ENCODE assay signal across 9 cellular contexts in genomic region chr3:90092994-90093393, GRCh38.
DNase-seq lines count a peak whose midpoint lies in the region; ATAC-seq and TF ChIP-seq lines count a peak whose summit lies in the region.
"Had no signal": no experiment of that assay in that cellular context is flagged by ENCODE, and none has a peak within 500 bp of the region (broad histone marks: within the 10 kb centered on the region; RNA-seq: fewer than 3 reads in every experiment).

No MANE protein-coding gene starts in this region.

- TF ChIP-seq CTCF in GM10266 (IDR thresholded peaks at IDR 0.05; ENCODE audit: control insufficient read depth, insufficient read depth, low read depth, missing control alignments) (peak; percentile 43), astrocyte of the cerebellum (IDR thresholded peaks at IDR 0.05; ENCODE audit: low read depth, low read length, missing control alignments) (peak; percentile 35), nephron progenitor cell (IDR thresholded peaks at IDR 0.05) (peak; percentile 50)

- peaks cover 21% of the 10 kb centered on the region for H3K4me1 Mint-ChIP-seq in nephron progenitor cell
- H3K4me1 Mint-ChIP-seq: activated naive CD8-positive, alpha-beta T cell treated with anti-CD3 and anti-CD28 coated beads, Interleukin-2, amount 10 ng/mL, durations not matched to agents 7 days and 5 days had no signal

- no peak overlapping the region for H3K27ac Mint-ChIP-seq in nephron progenitor cell
- H3K27ac Mint-ChIP-seq: activated naive CD8-positive, alpha-beta T cell treated with anti-CD3 and anti-CD28 coated beads, Interleukin-2, amount 10 ng/mL, durations not matched to agents 7 days and 5 days had no signal

- no peak overlapping the region for H3K4me3 Mint-ChIP-seq in nephron progenitor cell
- H3K4me3 Mint-ChIP-seq: activated naive CD8-positive, alpha-beta T cell treated with anti-CD3 and anti-CD28 coated beads, Interleukin-2, amount 10 ng/mL, durations not matched to agents 7 days and 5 days had no signal

- DNase-seq in GM10266 (ENCODE audit: extremely low spot score) (peak; percentile 7), LHCN-M2 (ENCODE audit: low read depth) (peak; percentile 51), astrocyte of the cerebellum (ENCODE audit: low read depth) (no peak), nephron progenitor cell (no peak), A172 (ENCODE audit: low spot score) (no peak), activated gamma-delta T cell (lab: John Stamatoyannopoulos, UW) (no peak)
- DNase-seq: activated naive CD8-positive, alpha-beta T cell treated with anti-CD3 and anti-CD28 coated beads, Interleukin-2, amount 10 ng/mL, durations not matched to agents 7 days and 5 days had no signal

- no peaks in the 10 kb centered on the region for H3K36me3 Mint-ChIP-seq in nephron progenitor cell (ENCODE audit: low read depth)
- H3K36me3 Mint-ChIP-seq: activated naive CD8-positive, alpha-beta T cell treated with anti-CD3 and anti-CD28 coated beads, Interleukin-2, amount 10 ng/mL, durations not matched to agents 7 days and 5 days had no signal

- no peak for ATAC-seq in GM21528 (IDR thresholded peaks at IDR 0.05; ENCODE audit: low FRiP score, unreplicated experiment)
- ATAC-seq in HG03432 (IDR thresholded peaks at IDR 0.05; ENCODE audit: unreplicated experiment): no peak

- H3K9me3 Mint-ChIP-seq in nephron progenitor cell: no peaks in the 10 kb centered on the region

- no peaks in the 10 kb centered on the region for H3K27me3 Mint-ChIP-seq in nephron progenitor cell (ENCODE audit: low read depth, poor library complexity)
- H3K27me3 Mint-ChIP-seq: activated naive CD8-positive, alpha-beta T cell treated with anti-CD3 and anti-CD28 coated beads, Interleukin-2, amount 10 ng/mL, durations not matched to agents 7 days and 5 days had no signal

- H3K4me3 ChIP-seq in astrocyte of the cerebellum (ENCODE audit: low read depth, low read length): no peak overlapping the region

- in situ Hi-C loops in astrocyte of the cerebellum (cut with HindIII; ENCODE audit: low sequenced_read_pairs): no loop called here

Comparison
In these comparisons a context has a peak if more than half of its experiments do, and no peak if none do; other contexts are left out.
1. DNase-seq: peak in GM10266 (single experiment) and LHCN-M2 (single experiment); none in astrocyte of the cerebellum (single experiment), nephron progenitor cell (single experiment), A172 (single experiment) and activated gamma-delta T cell (single experiment).
2. Peak in every context shown above with its lines, with median percentiles within 50 percentile points of each other: CTCF ChIP-seq.